Comparison of ENCODE assay signal across 1 cellular context in the genomic region with DNA sequence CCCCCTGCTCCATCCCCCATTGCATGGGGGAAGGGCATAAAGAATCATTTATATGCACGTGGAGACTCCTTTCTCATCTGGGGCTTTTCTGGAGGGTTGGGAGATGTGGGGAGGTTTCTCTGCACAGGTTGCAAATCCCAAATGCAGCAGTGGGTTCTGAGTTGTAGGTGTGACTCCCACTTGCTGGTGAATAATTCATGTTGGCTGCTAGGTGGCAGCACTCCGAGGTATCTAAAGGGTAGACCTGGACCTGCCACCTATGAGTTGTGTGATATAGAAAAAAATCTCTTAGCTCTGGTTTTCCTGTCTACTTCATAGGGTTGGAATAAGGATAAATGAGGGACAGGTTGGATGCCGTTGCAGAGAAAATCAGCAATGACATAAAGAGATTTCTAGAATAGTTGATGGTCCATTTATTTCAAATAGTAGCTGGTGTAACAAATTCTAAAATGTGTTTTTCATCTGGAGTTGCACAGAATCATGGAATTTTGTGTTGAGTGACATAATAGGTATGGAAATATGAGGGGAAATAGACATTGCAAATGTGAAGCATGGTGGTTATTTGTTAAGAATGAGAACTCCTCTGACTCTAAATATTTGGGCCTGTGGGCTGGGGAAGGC.
TF ChIP-seq lines count a peak whose summit lies in the region.

No MANE protein-coding gene starts in this region.

TF ChIP-seq in SK-N-SH, 30 proteins besides CTCF, POLR2A, EP300 and RAD21 (continued from another document):
- no peak for TF ChIP-seq FOSL2 (IDR thresholded peaks at IDR 0.05; ENCODE audit: borderline replicate concordance, low read depth)
- TF ChIP-seq GABPA (IDR thresholded peaks at IDR 0.05; ENCODE audit: low read depth): no peak
- TF ChIP-seq TCF12 (IDR thresholded peaks at IDR 0.05): no peak
- no peak for TF ChIP-seq MXI1 (IDR thresholded peaks at IDR 0.05; ENCODE audit: low read depth, low read length)
- TF ChIP-seq FOXJ3 (CRISPR knock-in tag; IDR thresholded peaks at IDR 0.05): no peak
- no peak for TF ChIP-seq CHD2 (IDR thresholded peaks at IDR 0.05; ENCODE audit: low read length, partially characterized antibody)
- TF ChIP-seq, protein P1, sequence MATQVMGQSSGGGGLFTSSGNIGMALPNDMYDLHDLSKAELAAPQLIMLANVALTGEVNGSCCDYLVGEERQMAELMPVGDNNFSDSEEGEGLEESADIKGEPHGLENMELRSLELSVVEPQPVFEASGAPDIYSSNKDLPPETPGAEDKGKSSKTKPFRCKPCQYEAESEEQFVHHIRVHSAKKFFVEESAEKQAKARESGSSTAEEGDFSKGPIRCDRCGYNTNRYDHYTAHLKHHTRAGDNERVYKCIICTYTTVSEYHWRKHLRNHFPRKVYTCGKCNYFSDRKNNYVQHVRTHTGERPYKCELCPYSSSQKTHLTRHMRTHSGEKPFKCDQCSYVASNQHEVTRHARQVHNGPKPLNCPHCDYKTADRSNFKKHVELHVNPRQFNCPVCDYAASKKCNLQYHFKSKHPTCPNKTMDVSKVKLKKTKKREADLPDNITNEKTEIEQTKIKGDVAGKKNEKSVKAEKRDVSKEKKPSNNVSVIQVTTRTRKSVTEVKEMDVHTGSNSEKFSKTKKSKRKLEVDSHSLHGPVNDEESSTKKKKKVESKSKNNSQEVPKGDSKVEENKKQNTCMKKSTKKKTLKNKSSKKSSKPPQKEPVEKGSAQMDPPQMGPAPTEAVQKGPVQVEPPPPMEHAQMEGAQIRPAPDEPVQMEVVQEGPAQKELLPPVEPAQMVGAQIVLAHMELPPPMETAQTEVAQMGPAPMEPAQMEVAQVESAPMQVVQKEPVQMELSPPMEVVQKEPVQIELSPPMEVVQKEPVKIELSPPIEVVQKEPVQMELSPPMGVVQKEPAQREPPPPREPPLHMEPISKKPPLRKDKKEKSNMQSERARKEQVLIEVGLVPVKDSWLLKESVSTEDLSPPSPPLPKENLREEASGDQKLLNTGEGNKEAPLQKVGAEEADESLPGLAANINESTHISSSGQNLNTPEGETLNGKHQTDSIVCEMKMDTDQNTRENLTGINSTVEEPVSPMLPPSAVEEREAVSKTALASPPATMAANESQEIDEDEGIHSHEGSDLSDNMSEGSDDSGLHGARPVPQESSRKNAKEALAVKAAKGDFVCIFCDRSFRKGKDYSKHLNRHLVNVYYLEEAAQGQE (IDR thresholded peaks at IDR 0.05; ENCODE audit: low read depth, low read length): no peak
- TF ChIP-seq NFIC (IDR thresholded peaks at IDR 0.05; ENCODE audit: borderline replicate concordance): no peak
- TF ChIP-seq ELF1 (IDR thresholded peaks at IDR 0.05): no peak
- TF ChIP-seq SIN3A (IDR thresholded peaks at IDR 0.05; ENCODE audit: borderline replicate concordance, low read depth, low read length): no peak
